Comparison of ENCODE assay signal across 28 cellular contexts in the genomic region with DNA sequence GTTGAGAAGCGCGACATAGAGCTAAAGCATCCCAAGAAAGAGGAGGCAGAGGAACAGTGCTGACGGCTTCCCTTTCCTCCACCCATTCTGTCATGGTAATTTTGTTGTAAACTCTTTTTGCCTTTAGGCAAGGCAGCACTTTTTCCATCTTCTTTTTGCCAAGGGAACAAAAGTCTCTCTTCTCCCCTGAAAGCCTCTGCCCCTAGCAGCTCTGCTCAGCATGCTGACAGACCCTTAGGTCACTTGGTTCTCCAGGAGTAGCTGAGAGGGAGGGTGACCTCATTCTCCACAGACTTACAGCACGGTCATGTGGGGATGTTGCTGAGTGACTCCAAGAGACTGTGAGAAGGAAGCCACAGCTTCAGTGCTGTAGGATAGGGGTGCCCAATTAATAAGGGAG.
"Had no signal": no experiment of that assay in that cellular context is flagged by ENCODE, and none has a peak within 500 bp of the region (broad histone marks: within the 10 kb centered on the region; RNA-seq: fewer than 3 reads in every experiment).

No MANE protein-coding gene starts in this region.

- H3K27ac ChIP-seq: KMS-11, RWPE1 had no signal

- DNase-seq: activated CD4-positive, alpha-beta T cell treated with anti-CD3 and anti-CD28 coated beads for 48 hours; activated CD4-positive, alpha-beta T cell treated with anti-CD3 and anti-CD28 coated beads, Interleukin-2, amount 50 U/mL, for 4 hours; activated CD4-positive, CD25-positive, alpha-beta regulatory T cell treated with anti-CD3 and anti-CD28 coated beads, Interleukin-2, amount 50 U/mL, for 72 hours; activated CD8-positive, alpha-beta memory T cell treated with anti-CD3 and anti-CD28 coated beads, Interleukin-2, amount 50 U/mL, for 48 hours; activated CD8-positive, alpha-beta T cell treated with anti-CD3 and anti-CD28 coated beads, Interleukin-2, amount 10 ng/mL, durations not matched to agents 7 days and 5 days; activated effector memory CD4-positive, alpha-beta T cell treated with anti-CD3 and anti-CD28 coated beads, Interleukin-2, amount 50 U/mL, for 16 hours; activated naive CD4-positive, alpha-beta T cell treated with Interleukin-2 at 50 U/mL for 16 hours; activated T-cell treated with anti-CD3 and anti-CD28 coated beads, Interleukin-2, amount 50 U/mL, for 1 hour; amygdala; NCI-H1105; NCI-H1436; NCI-H1694 treated with DMSO at 0.1 percent for 48 hours; NCI-H2081; NCI-H510A treated with DMSO at 0.1 percent for 48 hours; NCI-H69; NK-92 treated with Interleukin-12 subunit alpha and Interleukin-12 subunit beta, amount 100 ng/mL, for 24 hours; OCI-M1; SHP77; T-helper 17 cell; T-helper 9 cell had no signal

- H3K27ac Mint-ChIP-seq: activated CD8-positive, alpha-beta T cell treated with anti-CD3 and anti-CD28 coated beads, Interleukin-2, amount 10 ng/mL, durations not matched to agents 7 days and 5 days; activated naive CD8-positive, alpha-beta T cell; activated T-helper 1 cell treated with anti-CD3 and anti-CD28 coated beads, Interleukin-12 subunit alpha, Interleukin-12 subunit beta, Interleukin-2, Interleukin-4 antibody, amounts not matched to agents 30 ng/mL and 10 ng/mL and 1 ng/mL, durations not matched to agents 14 hours and 24 hours and 36 hours; T-helper 17 cell; WTC11 had no signal

- H3K4me1 Mint-ChIP-seq: central memory CD8-positive, alpha-beta T cell; T-helper 17 cell had no signal

- H3K4me2 ChIP-seq: KMS-11 had no signal

- H3K4me3 Mint-ChIP-seq: activated CD8-positive, alpha-beta T cell treated with anti-CD3 and anti-CD28 coated beads, Interleukin-2, amount 10 ng/mL, durations not matched to agents 7 days and 5 days; activated naive CD8-positive, alpha-beta T cell; activated T-helper 1 cell treated with anti-CD3 and anti-CD28 coated beads, Interleukin-12 subunit alpha, Interleukin-12 subunit beta, Interleukin-2, Interleukin-4 antibody, amounts not matched to agents 30 ng/mL and 10 ng/mL and 1 ng/mL, durations not matched to agents 14 hours and 24 hours and 36 hours; central memory CD8-positive, alpha-beta T cell; T-helper 17 cell; WTC11 had no signal

- H3K9me3 Mint-ChIP-seq: activated T-helper 1 cell treated with anti-CD3 and anti-CD28 coated beads, Interleukin-12 subunit alpha, Interleukin-12 subunit beta, Interleukin-2, Interleukin-4 antibody, amounts not matched to agents 30 ng/mL and 10 ng/mL and 1 ng/mL, durations not matched to agents 14 hours and 24 hours and 36 hours; central memory CD8-positive, alpha-beta T cell; WTC11 had no signal

- H3K27me3 Mint-ChIP-seq: activated naive CD8-positive, alpha-beta T cell had no signal

- H3K9ac ChIP-seq: KMS-11 had no signal

- ATAC-seq: activated CD8-positive, alpha-beta T cell treated with anti-CD3 and anti-CD28 coated beads, Interleukin-2, amount 10 ng/mL, durations not matched to agents 7 days and 5 days; Panc1; T-helper 17 cell; WTC11 had no signal

- H3K36me3 Mint-ChIP-seq: activated naive CD8-positive, alpha-beta T cell; brain; WTC11 had no signal
